19 cellular contexts compared by ENCODE assay signal in genomic region chr6:167817016-167817415, GRCh38. TPM values are rescaled to one million over a fixed set of nuclear protein-coding genes. Genes with fewer than 3 reads are reported as not detected.
DNase-seq lines count a peak whose midpoint lies in the region; ATAC-seq, FAIRE-seq and TF ChIP-seq lines count a peak whose summit lies in the region.
"Had no signal": no experiment of that assay in that cellular context is flagged by ENCODE, and none has a peak within 500 bp of the region (broad histone marks: within the 10 kb centered on the region; RNA-seq: fewer than 3 reads in every experiment).

No MANE protein-coding gene starts in this region.

- H3K79me2 ChIP-seq in HepG2 (ENCODE audit: insufficient read depth, low read length), result no peaks in the 10 kb centered on the region

- FAIRE-seq in HepG2 (lab: Jason Lieb, UNC), result no peak
- FAIRE-seq: GM12878 had no signal

- H3K9me3 Mint-ChIP-seq in WTC11, result no peaks in the 10 kb centered on the region
- no peaks in the 10 kb centered on the region for H3K9me3 Mint-ChIP-seq in effector memory CD8-positive, alpha-beta T cell

- BruUV-seq in HepG2 (replicated peaks; lab: Mats Ljungman, UMichigan), result no TSS peak

- H3K4me3 Mint-ChIP-seq in WTC11, result no peak overlapping the region
- H3K4me3 Mint-ChIP-seq in effector memory CD8-positive, alpha-beta T cell, result no peak overlapping the region
- H3K4me3 Mint-ChIP-seq: CD14-positive monocyte; CD4-positive, alpha-beta memory T cell; IgD-negative memory B cell had no signal

- no peak for ATAC-seq in HepG2
- ATAC-seq in right lobe of liver, result no peak
- ATAC-seq in WTC11, result no peak
- ATAC-seq in HG02763 (IDR thresholded peaks at IDR 0.05; ENCODE audit: unreplicated experiment), result no peak
- ATAC-seq in effector memory CD8-positive, alpha-beta T cell (replicated peaks), result no peak

- 75% methylated on average over 4 of the region's 4 CpGs for WGBS in HepG2 (ENCODE audit: low lambda C conversion rate)
- 97% methylated on average over 3 of the region's 4 CpGs for WGBS in right lobe of liver (ENCODE audit: insufficient coverage, low coverage, low lambda C conversion rate, missing lambda C conversion rate)

- H3K4me2 ChIP-seq in HepG2 (ENCODE audit: low read depth, low read length), result no peak overlapping the region

- H3K36me3 ChIP-seq in HepG2 (replicated peaks in 1 of 2; ENCODE audit: control insufficient read depth in 1 of 2, insufficient read depth in 2 of 2, low read length in 2 of 2), result no peaks in the 10 kb centered on the region
- no peaks in the 10 kb centered on the region for H3K36me3 ChIP-seq in right lobe of liver
- H3K36me3 ChIP-seq in iPS-20b (ENCODE audit: insufficient read depth, low read depth, low read length), result no peaks in the 10 kb centered on the region
- H3K36me3 ChIP-seq: BLaER1 had no signal

- intact Hi-C loops in HepG2 (cut with micrococcal nuclease; ENCODE audit: unreplicated experiment) (no loop called here), right lobe of liver (cut with DNase I) (no loop called here)

- no peaks in the 10 kb centered on the region for H3K27me3 Mint-ChIP-seq in WTC11 (ENCODE audit: low read depth)
- peaks cover 30 to 57% of the 10 kb centered on the region in 2 donors for H3K27me3 Mint-ChIP-seq in effector memory CD8-positive, alpha-beta T cell

- no peak overlapping the region for H2AFZ ChIP-seq in HepG2 (ENCODE audit: low read length)

- H3K9ac ChIP-seq in HepG2 (ENCODE audit: insufficient read depth, low read depth, low read length), result no peak overlapping the region
- H3K9ac ChIP-seq in iPS-20b (ENCODE audit: low read depth, low read length), result peak overlapping the region; percentile 31; the same call in 1 of the 2 replicates
- H3K9ac ChIP-seq: BLaER1 had no signal

- no peak for TF ChIP-seq POLR2A in HepG2 (IDR thresholded peaks at IDR 0.05; ENCODE audit: insufficient read depth in 1 of 2, low read depth in 2 of 2, low read length in 2 of 2)
- no peak for TF ChIP-seq POLR2A in right lobe of liver (IDR thresholded peaks at IDR 0.05)

- H4K20me1 ChIP-seq in HepG2 (ENCODE audit: insufficient read depth, low read length), result no peaks in the 10 kb centered on the region
- H4K20me1 ChIP-seq: BLaER1 had no signal

- TF ChIP-seq EP300 in HepG2 (IDR thresholded peaks at IDR 0.05; ENCODE audit: low read depth in 2 of 2, low read length in 2 of 2) (no peak), HepG2 (CRISPR knock-in tag; IDR thresholded peaks at IDR 0.05; ENCODE audit: borderline replicate concordance) (no peak)

- no peak for TF ChIP-seq RAD21 in HepG2 (CRISPR knock-in tag; IDR thresholded peaks at IDR 0.05)

- CTCF ChIA-PET in HepG2 (lab: Yijun Ruan, JAX; ENCODE audit: low intra/inter-chr PET ratio, low total read pairs), result no interaction called here
- CTCF ChIA-PET in WTC11 (lab: Charles Lee), result no interaction called here

- H3K27ac ChIP-seq in HepG2 (ENCODE audit: extremely low read length, insufficient read depth, low read length), result no peak overlapping the region
- no peak overlapping the region for H3K27ac ChIP-seq in right lobe of liver
- H3K27ac ChIP-seq in iPS-20b (ENCODE audit: low read length), result no peak overlapping the region
- H3K27ac ChIP-seq: BLaER1 had no signal

- no peak for TF ChIP-seq CTCF in HepG2 (CRISPR knock-in tag; IDR thresholded peaks at IDR 0.05)
- TF ChIP-seq CTCF in right lobe of liver (IDR thresholded peaks at IDR 0.05), result no peak
- TF ChIP-seq CTCF in WTC11 (IDR thresholded peaks at IDR 0.05), result no peak

- DNase-seq in HepG2 (ENCODE audit: low spot score) (no peak), right lobe of liver (no peak), WTC11 (ENCODE audit: low spot score) (no peak), DMS53 (lab: John Stamatoyannopoulos, UW) (no peak), RPMI8226 (no peak)
- no peak for DNase-seq in effector memory CD8-positive, alpha-beta T cell
- DNase-seq: 8988T; Calu3; CD4-positive, alpha-beta memory T cell; DND-41; EL; HCEC 1CT; KG1 had no signal

- H3K4me1 Mint-ChIP-seq in WTC11, result peaks cover 30% of the 10 kb centered on the region
- peaks cover 0 to 2% of the 10 kb centered on the region in 2 donors for H3K4me1 Mint-ChIP-seq in effector memory CD8-positive, alpha-beta T cell (ENCODE audit: low read depth in 2 of 2)
- H3K4me1 Mint-ChIP-seq: CD14-positive monocyte; CD4-positive, alpha-beta memory T cell; IgD-negative memory B cell had no signal

- H3K36me3 Mint-ChIP-seq in WTC11, result peaks cover 3% of the 10 kb centered on the region; the same call in 1 of the 2 replicates
- H3K36me3 Mint-ChIP-seq in effector memory CD8-positive, alpha-beta T cell (ENCODE audit: insufficient read depth), result no peaks in the 10 kb centered on the region
- H3K36me3 Mint-ChIP-seq: CD14-positive monocyte; CD4-positive, alpha-beta memory T cell had no signal

- H3K27ac Mint-ChIP-seq in WTC11, result peak overlapping the region; percentile 79
- no peak overlapping the region for H3K27ac Mint-ChIP-seq in effector memory CD8-positive, alpha-beta T cell
- H3K27ac Mint-ChIP-seq: CD14-positive monocyte; CD4-positive, alpha-beta memory T cell had no signal

- in situ Hi-C loops in HepG2 (cut with HindIII; ENCODE audit: extremely low pct_ligation_motif_present, low pct_unique_long_range_greater_than_20kb), result no loop called here

- H3K9me3 ChIP-seq in HepG2 (ENCODE audit: low read length), result no peaks in the 10 kb centered on the region
- no peaks in the 10 kb centered on the region for H3K9me3 ChIP-seq in right lobe of liver
- H3K9me3 ChIP-seq in iPS-20b (ENCODE audit: insufficient read depth, low read depth, low read length), result no peaks in the 10 kb centered on the region
- H3K9me3 ChIP-seq: BLaER1 had no signal

- H3K4me3 ChIP-seq in HepG2 (replicated peaks in 1 of 3; ENCODE audit: insufficient read depth in 1 of 3, low read depth in 2 of 3, low read length in 3 of 3) (no peak overlapping the region), right lobe of liver (no peak overlapping the region), iPS-20b (ENCODE audit: low read length) (no peak overlapping the region)
- H3K4me3 ChIP-seq: BLaER1, GM12878 had no signal

- peaks cover 28% of the 10 kb centered on the region for H3K4me1 ChIP-seq in HepG2 (ENCODE audit: insufficient read depth, low read length)
- H3K4me1 ChIP-seq in right lobe of liver, result no peaks in the 10 kb centered on the region
- H3K4me1 ChIP-seq in iPS-20b (ENCODE audit: insufficient read depth, low read length), result peaks cover 16% of the 10 kb centered on the region

- no peaks in the 10 kb centered on the region for H3K27me3 ChIP-seq in HepG2 (ENCODE audit: control insufficient read depth in 1 of 2, insufficient read depth in 2 of 2, low read length in 2 of 2)
- no peaks in the 10 kb centered on the region for H3K27me3 ChIP-seq in right lobe of liver
- no peaks in the 10 kb centered on the region for H3K27me3 ChIP-seq in iPS-20b (ENCODE audit: insufficient read depth, low read length)
- H3K27me3 ChIP-seq: BLaER1 had no signal

- POLR2A ChIA-PET in HepG2 (lab: Yijun Ruan, JAX) (no interaction called here), WTC11 (lab: Charles Lee) (no interaction called here)

TF ChIP-seq in HepG2, 621 proteins besides CTCF, POLR2A, EP300 and RAD21:
- TF ChIP-seq PCBP2 (optimal IDR thresholded peaks at IDR 0.05; ENCODE audit: low read depth, low read length, poor library complexity, severe bottlenecking) (no peak), NFKBIZ (CRISPR knock-in tag; IDR thresholded peaks at IDR 0.05) (no peak), ESRRA (CRISPR knock-in tag; IDR thresholded peaks at IDR 0.05; ENCODE audit: low read depth) (peak; percentile 63; the same call in 1 of the 2 replicates)
TF ChIP-seq in HepG2: peak in this region for 1.

TF ChIP-seq in WTC11, 78 proteins besides CTCF, POLR2A, EP300 and RAD21:
- TF ChIP-seq CBFB (CRISPR knock-in tag; IDR thresholded peaks at IDR 0.05; ENCODE audit: low read depth), result no peak
- TF ChIP-seq ESRRA (CRISPR knock-in tag; IDR thresholded peaks at IDR 0.05; ENCODE audit: borderline replicate concordance), result peak; percentile 44; the same call in 1 of the 2 replicates

RNA-seq across cellular contexts. Expression of gene AFDN, which starts 9.7 kb away (rescaled TPM):
- total RNA-seq in HepG2 (2016; rRNA removed; fragmentation: Illumina TruSeq; extraction: Trizol) (97.8 and 136 TPM in 2 replicates), right lobe of liver (100 to 1,000 TPM in 1 of 6 experiments, 10 to 100 TPM in 5; 77.0 to 106 (median 85.5) TPM), WTC11 (2021) (181 to 182 TPM (median 182 TPM) in 3 replicates)
- total RNA-seq in HepG2 (2016; cell fraction: cytosol; rRNA removed; fragmentation: Illumina TruSeq; extraction: Trizol; ENCODE audit: low read depth), result 82.1 and 86.5 TPM in 2 replicates
- total RNA-seq in HepG2 (2016; cell fraction: insoluble cytoplasmic fraction; rRNA removed; fragmentation: Illumina TruSeq; extraction: Trizol), result 90.9 and 138 TPM in 2 replicates
- total RNA-seq in HepG2 (2016; cell fraction: membrane; rRNA removed; fragmentation: Illumina TruSeq; extraction: Trizol), result 67.9 and 80.5 TPM in 2 replicates
- total RNA-seq in HepG2 (2016; cell fraction: nucleus; rRNA removed; fragmentation: Illumina TruSeq; extraction: Trizol), result 248 and 270 TPM in 2 replicates
- 151 and 156 TPM in 2 replicates for polyA plus RNA-seq in HepG2 (2011; rRNA removed)
- polyA plus RNA-seq in HepG2 (2011; cell fraction: cytosol; rRNA removed), result 52.5 and 65.6 TPM in 2 replicates
- 488 and 509 TPM in 2 replicates for polyA plus RNA-seq in HepG2 (2011; cell fraction: nucleus; rRNA removed)
- 141 and 152 TPM in 2 replicates for polyA plus RNA-seq in HepG2 (2012)
- polyA plus RNA-seq in HepG2 (2016; cell fraction: cytosol; fragmentation: Illumina TruSeq; extraction: Trizol; ENCODE audit: low read depth), result 1.8 and 2.1 TPM in 2 replicates
- 62.7 and 70.2 TPM in 2 replicates for polyA plus RNA-seq in HepG2 (2016; cell fraction: insoluble cytoplasmic fraction; fragmentation: Illumina TruSeq; extraction: Trizol; ENCODE audit: low read depth)
- polyA plus RNA-seq in HepG2 (2016; cell fraction: membrane; fragmentation: Illumina TruSeq; extraction: Trizol; ENCODE audit: low read depth), result 7.1 and 7.2 TPM in 2 replicates
- 361 and 384 TPM in 2 replicates for polyA plus RNA-seq in HepG2 (2016; cell fraction: nucleus; fragmentation: Illumina TruSeq; extraction: Trizol; ENCODE audit: insufficient read depth, low read depth)
- polyA minus RNA-seq in HepG2 (2011; rRNA and poly(A)+ RNA removed; ENCODE audit: low replicate concordance), result 24.6 and 223 TPM in 2 replicates
- 115 and 134 TPM in 2 replicates for polyA minus RNA-seq in HepG2 (2011; cell fraction: cytosol; rRNA and poly(A)+ RNA removed)
- 847 and 897 TPM in 2 replicates for polyA minus RNA-seq in HepG2 (2011; cell fraction: nucleus; rRNA and poly(A)+ RNA removed)

Comparison
In these comparisons a context has a peak if more than half of its experiments do, and no peak if none do; other contexts are left out.
1. Of the 50 proteins assayed by ChIP-seq in both HepG2 and WTC11: peak only in HepG2: none; only in WTC11: none; in both: ESRRA; in neither: 49.